In the genomic region with DNA sequence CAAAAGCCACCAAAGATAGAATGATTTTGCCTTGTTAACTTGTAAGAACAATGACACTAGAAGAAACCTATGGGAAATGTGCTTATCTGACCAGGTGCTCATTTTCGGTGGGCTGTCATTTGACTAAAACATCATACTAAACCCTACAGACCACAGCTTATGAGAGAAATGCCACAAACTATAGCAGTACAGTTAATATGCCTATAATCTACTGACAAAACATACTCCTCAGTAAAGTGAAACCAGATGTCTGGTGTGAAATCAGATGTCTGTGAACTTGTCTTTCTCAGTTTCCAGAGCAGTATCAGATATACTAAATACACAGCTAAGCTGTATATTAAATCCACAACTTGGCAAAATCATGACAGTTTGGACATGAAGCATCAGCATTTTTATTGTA, we compare ENCODE assay signal across 11 cellular contexts. TPM values are rescaled to one million over a fixed set of nuclear protein-coding genes. Genes with fewer than 3 reads are reported as not detected.
DNase-seq lines count a peak whose midpoint lies in the region; ATAC-seq and TF ChIP-seq lines count a peak whose summit lies in the region.
"Had no signal": no experiment of that assay in that cellular context is flagged by ENCODE, and none has a peak within 500 bp of the region (broad histone marks: within the 10 kb centered on the region; RNA-seq: fewer than 3 reads in every experiment).

No MANE protein-coding gene starts in this region.

- no peak overlapping the region for H3K27ac Mint-ChIP-seq in stimulated activated naive B cell treated with anti-CD40 and anti-IgM and Interleukin-4, amounts not matched to agents 10 μg/mL and 1 μg/mL and 100 μg/mL, for 72 hours

- TF ChIP-seq CTCF in A673 (conservative IDR thresholded peaks at IDR 0.05; ENCODE audit: low read depth, low read length): no peak
- no peak for TF ChIP-seq CTCF in MM.1S (IDR thresholded peaks at IDR 0.05; ENCODE audit: low read length)
- no peak for TF ChIP-seq CTCF in mucosa of descending colon (IDR thresholded peaks at IDR 0.05)

- H3K36me3 ChIP-seq in A673 (ENCODE audit: insufficient read depth, low read length, poor library complexity, severe bottlenecking): no peaks in the 10 kb centered on the region
- no peaks in the 10 kb centered on the region for H3K36me3 ChIP-seq in MM.1S (replicated peaks; ENCODE audit: insufficient read depth, low read length)
- H3K36me3 ChIP-seq in mucosa of descending colon (ENCODE audit: low read depth): no peaks in the 10 kb centered on the region

- H4K20me1 ChIP-seq in MM.1S (ENCODE audit: insufficient read depth, low read length): no peaks in the 10 kb centered on the region

- peaks cover 30 to 61% of the 10 kb centered on the region in 2 donors for H3K4me1 Mint-ChIP-seq in stimulated activated naive B cell treated with anti-CD40 and anti-IgM and Interleukin-4, amounts not matched to agents 10 μg/mL and 1 μg/mL and 100 μg/mL, for 72 hours

- H3K9me3 Mint-ChIP-seq in stimulated activated naive B cell treated with anti-CD40 and anti-IgM and Interleukin-4, amounts not matched to agents 10 μg/mL and 1 μg/mL and 100 μg/mL, for 72 hours: peaks cover 0 to 1% of the 10 kb centered on the region in 2 donors

- H3K36me3 Mint-ChIP-seq in stimulated activated naive B cell treated with anti-CD40 and anti-IgM and Interleukin-4, amounts not matched to agents 10 μg/mL and 1 μg/mL and 100 μg/mL, for 72 hours: peaks cover 30 to 38% of the 10 kb centered on the region in 2 donors

- H3K4me1 ChIP-seq in A673 (ENCODE audit: insufficient read depth, low read length, poor library complexity, severe bottlenecking) (peaks cover 35% of the 10 kb centered on the region), MM.1S (ENCODE audit: low read length) (peaks cover 31% of the 10 kb centered on the region), mucosa of descending colon (ENCODE audit: low read depth) (peaks cover 6% of the 10 kb centered on the region)

- ATAC-seq in GM19324 (IDR thresholded peaks at IDR 0.05; ENCODE audit: low FRiP score, unreplicated experiment): peak; percentile 61
- peak; percentile 40 for ATAC-seq in HG02884 (IDR thresholded peaks at IDR 0.05; ENCODE audit: unreplicated experiment)
- no peak for ATAC-seq in mucosa of descending colon
- ATAC-seq in stimulated activated naive B cell treated with anti-CD40 and anti-IgM and Interleukin-4, amounts not matched to agents 10 μg/mL and 1 μg/mL and 100 μg/mL, for 72 hours (replicated peaks): no peak

- no peak overlapping the region for H3K27ac ChIP-seq in A673 (ENCODE audit: low read depth, low read length, poor library complexity, severe bottlenecking)
- peak overlapping the region; percentile 0; the same call in 1 of the 2 replicates for H3K27ac ChIP-seq in MM.1S (ENCODE audit: low read length)

- no peak overlapping the region for H3K9ac ChIP-seq in MM.1S (ENCODE audit: low read length)

- H3K9me2 ChIP-seq in MM.1S (replicated peaks; ENCODE audit: insufficient read depth, low read length): no peaks in the 10 kb centered on the region

- no TSS peak for BruUV-seq in A673 (replicated peaks; lab: Mats Ljungman, UMichigan)

- peaks cover 18% of the 10 kb centered on the region for H3F3A ChIP-seq in MM.1S (ENCODE audit: insufficient read depth, low read length)

- H2AFZ ChIP-seq in MM.1S (ENCODE audit: low read length): no peak overlapping the region

- H3K27me3 ChIP-seq in A673 (replicated peaks; ENCODE audit: insufficient read depth, low read depth, low read length, poor library complexity) (no peaks in the 10 kb centered on the region), MM.1S (replicated peaks; ENCODE audit: insufficient read depth, low read length) (peaks cover 15% of the 10 kb centered on the region; the same call in 1 of the 2 replicates)

- POLR2A ChIA-PET in A673 (lab: Charles Lee; ENCODE audit: low non-redundant PET): no interaction called here

- H3K4me3 Mint-ChIP-seq in stimulated activated naive B cell treated with anti-CD40 and anti-IgM and Interleukin-4, amounts not matched to agents 10 μg/mL and 1 μg/mL and 100 μg/mL, for 72 hours: no peak overlapping the region

- intact Hi-C loops in A673 (cut with micrococcal nuclease; ENCODE audit: unreplicated experiment) (no loop called here), mucosa of descending colon (cut with DNase I, micrococcal nuclease) (no loop called here)

- peak overlapping the region; percentile 44; the same call in 1 of the 2 replicates for H3K4me2 ChIP-seq in MM.1S (ENCODE audit: low read depth, low read length)

- CTCF ChIA-PET in A673 (lab: Charles Lee): no interaction called here

- H3K79me2 ChIP-seq in MM.1S (ENCODE audit: low read length): no peaks in the 10 kb centered on the region

- peak; percentile 54 for DNase-seq in A673 (ENCODE audit: low spot score)
- DNase-seq in MM.1S: peak; percentile 91
- no peak for DNase-seq in mucosa of descending colon
- DNase-seq in stimulated activated naive B cell treated with anti-CD40 and anti-IgM and Interleukin-4, amounts not matched to agents 10 μg/mL and 1 μg/mL and 100 μg/mL, for 72 hours: no peak
- no peak for DNase-seq in KG1 (lab: John Stamatoyannopoulos, UW)
- DNase-seq in activated gamma-delta T cell (lab: John Stamatoyannopoulos, UW): no peak
- DNase-seq: activated naive CD4-positive, alpha-beta T cell treated with anti-CD3 and anti-CD28 coated beads, Interleukin-2, amount 50 U/mL, for 16 hours; NCI-H2081 treated with DMSO at 0.1 percent for 48 hours; stimulated activated CD4-positive, alpha-beta T cell treated with anti-CD3 and anti-CD28 coated beads, Interleukin-2, amount 100 ng/mL, for 24 hours had no signal

- H3K4me3 ChIP-seq in A673 (ENCODE audit: low read depth, low read length, poor library complexity, severe bottlenecking) (no peak overlapping the region), MM.1S (ENCODE audit: low read length) (no peak overlapping the region), mucosa of descending colon (no peak overlapping the region)

- H3K27me3 Mint-ChIP-seq in stimulated activated naive B cell treated with anti-CD40 and anti-IgM and Interleukin-4, amounts not matched to agents 10 μg/mL and 1 μg/mL and 100 μg/mL, for 72 hours: no peaks in the 10 kb centered on the region

- H3K9me3 ChIP-seq in A673 (ENCODE audit: low read depth, low read length, poor library complexity, severe bottlenecking) (no peaks in the 10 kb centered on the region), MM.1S (replicated peaks; ENCODE audit: insufficient read depth, low read length) (no peaks in the 10 kb centered on the region), mucosa of descending colon (no peaks in the 10 kb centered on the region)

RNA-seq across cellular contexts. Expression of a gene that starts 3.3 kb away (rescaled TPM):
- total RNA-seq in A673 (2021): 10.0 and 16.3 TPM in 2 replicates
- 10 to 100 TPM; 12.1 to 20.7 (median 17.7) TPM for total RNA-seq in mucosa of descending colon

Comparison
In these comparisons a context has a peak if more than half of its experiments do, and no peak if none do; other contexts are left out.
1. DNase-seq: peak in A673 (single experiment) and MM.1S (single experiment); none in mucosa of descending colon (0 of 3), stimulated activated naive B cell treated with anti-CD40 and anti-IgM and Interleukin-4, amounts not matched to agents 10 μg/mL and 1 μg/mL and 100 μg/mL, for 72 hours (single experiment), KG1 (single experiment) and activated gamma-delta T cell (single experiment).
2. ATAC-seq: peak in GM19324 (single experiment) and HG02884 (single experiment); none in mucosa of descending colon (single experiment) and stimulated activated naive B cell treated with anti-CD40 and anti-IgM and Interleukin-4, amounts not matched to agents 10 μg/mL and 1 μg/mL and 100 μg/mL, for 72 hours (0 of 2).